Comparison of ENCODE assay signal across 20 cellular contexts in the genomic region with DNA sequence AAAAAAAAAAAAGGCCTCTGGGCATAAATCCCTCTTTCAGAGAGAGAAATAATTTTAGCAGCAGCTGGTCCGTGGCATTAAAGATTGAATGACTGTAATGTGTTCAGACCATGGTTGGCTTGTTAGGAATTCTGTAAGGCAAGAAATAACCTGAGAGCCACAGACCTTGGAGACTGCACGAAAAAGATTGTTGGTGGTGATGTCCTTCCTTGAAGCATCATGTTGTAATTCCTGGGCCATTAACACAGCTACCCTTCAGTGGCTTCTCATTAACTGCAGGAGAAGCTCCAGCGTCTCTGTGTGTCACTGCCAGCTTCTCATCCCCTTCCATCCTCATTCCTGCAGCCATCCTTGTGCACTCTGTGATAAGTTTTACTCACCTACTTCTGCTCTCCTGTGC.
DNase-seq lines count a peak whose midpoint lies in the region; ATAC-seq lines count a peak whose summit lies in the region.
"Had no signal": no experiment of that assay in that cellular context is flagged by ENCODE, and none has a peak within 500 bp of the region (broad histone marks: within the 10 kb centered on the region; RNA-seq: fewer than 3 reads in every experiment).

No MANE protein-coding gene starts in this region.

- H3K9ac ChIP-seq in mesenchymal stem cell (ENCODE audit: low read length) = no peak overlapping the region
- H3K9ac ChIP-seq: BLaER1 had no signal

- no peaks in the 10 kb centered on the region for H3K9me3 ChIP-seq in mesenchymal stem cell (ENCODE audit: control insufficient read depth, low read length)
- H3K9me3 ChIP-seq: BLaER1 had no signal

- whole genome bisulfite sequencing in mesenchymal stem cell = 89% methylated on average over 3 of the region's 3 CpGs

- no peak overlapping the region for H3K4me3 Mint-ChIP-seq in activated T-helper 17 cell treated with anti-CD3 and anti-CD28 coated beads, Interleukin-2, amount 50 U/mL, for 72 hours
- H3K4me3 Mint-ChIP-seq: CD8-positive, alpha-beta T cell; H9 had no signal

- no peaks in the 10 kb centered on the region for H3K36me3 Mint-ChIP-seq in activated T-helper 17 cell treated with anti-CD3 and anti-CD28 coated beads, Interleukin-2, amount 50 U/mL, for 72 hours (ENCODE audit: low read depth)
- H3K36me3 Mint-ChIP-seq: CD8-positive, alpha-beta T cell had no signal

- H3K4me1 Mint-ChIP-seq in activated T-helper 17 cell treated with anti-CD3 and anti-CD28 coated beads, Interleukin-2, amount 50 U/mL, for 72 hours = peaks cover 10% of the 10 kb centered on the region

- DNase-seq in NCI-H2171 treated with DMSO at 0.1 percent for 48 hours (lab: John Stamatoyannopoulos, UW) (peak; percentile 59), NCI-H2171 (lab: John Stamatoyannopoulos, UW) (no peak), mesenchymal stem cell (no peak), NOMO-1 treated with dmso at 0.1 percent for 144 hours (lab: John Stamatoyannopoulos, UW; ENCODE audit: unreplicated experiment) (no peak), posterior cingulate gyrus (no peak), AG20443 (ENCODE audit: low spot score) (no peak)
- DNase-seq: 8988T; CD8-positive, alpha-beta T cell; DMS79; H9; NCI-H1092 treated with DMSO at 0.1 percent for 48 hours; NCI-H2227 treated with DMSO at 0.1 percent for 48 hours; PC-3; RPMI8226; SIG-M5 had no signal

- H3K27me3 Mint-ChIP-seq in activated T-helper 17 cell treated with anti-CD3 and anti-CD28 coated beads, Interleukin-2, amount 50 U/mL, for 72 hours = peaks cover 21% of the 10 kb centered on the region

- H2BK5ac ChIP-seq in mesenchymal stem cell (ENCODE audit: low read depth, low read length, poor library complexity, severe bottlenecking) = no peak overlapping the region

- H3K27me3 ChIP-seq in mesenchymal stem cell (ENCODE audit: control insufficient read depth in 1 of 2, insufficient read depth in 1 of 2, low read length in 2 of 2) = no peaks in the 10 kb centered on the region
- H3K27me3 ChIP-seq: BLaER1 had no signal

- H3K9me3 Mint-ChIP-seq in activated T-helper 17 cell treated with anti-CD3 and anti-CD28 coated beads, Interleukin-2, amount 50 U/mL, for 72 hours = no peaks in the 10 kb centered on the region
- H3K9me3 Mint-ChIP-seq: CD8-positive, alpha-beta T cell; H9 had no signal

- no peak overlapping the region for H2AFZ ChIP-seq in mesenchymal stem cell (ENCODE audit: low read depth, low read length)

- intact Hi-C loops in posterior cingulate gyrus (cut with DNase I) = no loop called here

- no peak overlapping the region for H3K23ac ChIP-seq in mesenchymal stem cell (ENCODE audit: low read length in 2 of 2)

- no peak overlapping the region for H3K4me3 ChIP-seq in mesenchymal stem cell (ENCODE audit: insufficient read depth in 1 of 2, low read depth in 1 of 2, low read length in 2 of 2)
- H3K4me3 ChIP-seq: BLaER1 had no signal

- H3K4me2 ChIP-seq in mesenchymal stem cell (ENCODE audit: low read length, poor library complexity, severe bottlenecking) = no peak overlapping the region
- H3K4me2 ChIP-seq: BLaER1 had no signal

- H4K91ac ChIP-seq in mesenchymal stem cell (ENCODE audit: low read length) = no peak overlapping the region

- H3K79me1 ChIP-seq in mesenchymal stem cell (replicated peaks; ENCODE audit: low read length, poor library complexity, severe bottlenecking) = no peaks in the 10 kb centered on the region

- peak overlapping the region; percentile 66 for H4K8ac ChIP-seq in mesenchymal stem cell (ENCODE audit: low read length)

- no peak overlapping the region for H2BK15ac ChIP-seq in mesenchymal stem cell (ENCODE audit: low read depth, poor library complexity, severe bottlenecking)

- ATAC-seq in activated T-helper 17 cell treated with anti-CD3 and anti-CD28 coated beads, Interleukin-2, amount 50 U/mL, for 72 hours (replicated peaks) = no peak
- no peak for ATAC-seq in HG03460 (IDR thresholded peaks at IDR 0.05; ENCODE audit: unreplicated experiment)
- ATAC-seq: CD8-positive, alpha-beta T cell; PC-3; SK-N-SH treated with all-trans-retinoic acid at 6 μM for 48 hours had no signal

- no peak overlapping the region for H2BK120ac ChIP-seq in mesenchymal stem cell (ENCODE audit: low read depth, low read length)

- H3K27ac Mint-ChIP-seq in activated T-helper 17 cell treated with anti-CD3 and anti-CD28 coated beads, Interleukin-2, amount 50 U/mL, for 72 hours = peak overlapping the region; percentile 55
- H3K27ac Mint-ChIP-seq: CD8-positive, alpha-beta T cell; H9 had no signal

- H3K4ac ChIP-seq in mesenchymal stem cell (ENCODE audit: low read depth in 1 of 2, low read length in 2 of 2) = no peak overlapping the region

- H3K27ac ChIP-seq in mesenchymal stem cell (ENCODE audit: low read length, poor library complexity, severe bottlenecking) = no peak overlapping the region
- H3K27ac ChIP-seq: BLaER1, HL-60 had no signal

- H2AK5ac ChIP-seq in mesenchymal stem cell (ENCODE audit: low read length, severe bottlenecking) = no peak overlapping the region

- no peaks in the 10 kb centered on the region for H3K36me3 ChIP-seq in mesenchymal stem cell (ENCODE audit: control insufficient read depth in 1 of 2, insufficient read depth in 2 of 2, low read depth in 1 of 2, low read length in 2 of 2)
- H3K36me3 ChIP-seq: BLaER1 had no signal

- H3K14ac ChIP-seq in mesenchymal stem cell (ENCODE audit: low read length in 2 of 2) = no peak overlapping the region

- peak overlapping the region in 1 of 2 experiments; percentile 77 for H2BK12ac ChIP-seq in mesenchymal stem cell (ENCODE audit: low read length in 2 of 2)

- peaks cover 2% of the 10 kb centered on the region for H3K4me1 ChIP-seq in mesenchymal stem cell (ENCODE audit: control insufficient read depth, insufficient read depth, low read depth, low read length)

- H3K18ac ChIP-seq in mesenchymal stem cell (ENCODE audit: low read depth in 1 of 2, low read length in 2 of 2) = peak overlapping the region in 1 of 2 experiments; percentile 80
